ENCODE assay signal across 17 cellular contexts in the genomic region with DNA sequence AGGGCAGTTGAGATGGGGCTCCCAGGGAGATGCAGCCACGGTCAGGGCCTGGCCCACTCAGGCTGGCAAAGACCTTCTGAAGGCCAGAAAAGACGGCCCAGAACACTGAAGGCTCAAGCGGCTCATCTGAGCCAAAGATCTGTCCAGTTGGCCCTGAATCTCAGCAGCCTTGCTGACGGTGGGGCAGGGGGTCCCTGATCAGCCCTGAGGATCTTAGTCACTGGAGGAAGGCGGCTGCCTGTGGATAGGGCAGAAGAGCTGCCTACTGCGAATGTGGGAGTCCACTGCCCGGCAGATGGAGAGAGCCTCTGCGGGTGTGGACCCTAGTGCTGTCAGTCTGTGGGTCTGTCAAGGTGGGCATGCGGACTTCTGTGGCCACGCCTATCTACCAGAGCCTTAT.
DNase-seq lines count a peak whose midpoint lies in the region; ATAC-seq and TF ChIP-seq lines count a peak whose summit lies in the region.
"Had no signal": no experiment of that assay in that cellular context is flagged by ENCODE, and none has a peak within 500 bp of the region (broad histone marks: within the 10 kb centered on the region; RNA-seq: fewer than 3 reads in every experiment).

No MANE protein-coding gene starts in this region.

- TF ChIP-seq POLR2A in spleen (IDR thresholded peaks at IDR 0.05), result no peak
- TF ChIP-seq POLR2A in Peyer's patch (IDR thresholded peaks at IDR 0.05), result no peak

- H3K27me3 ChIP-seq in heart right ventricle (peaks cover 0 to 5% (median 0%) of the 10 kb centered on the region in 7 donors), spleen (replicated peaks in 1 of 7) (no peaks in the 10 kb centered on the region), Peyer's patch (no peaks in the 10 kb centered on the region)
- H3K27me3 ChIP-seq: BLaER1 treated with 17β-estradiol and CSF1 and Interleukin-3, amounts not matched to agents 10 nM and 100 nM had no signal

- no peak for ATAC-seq in heart right ventricle
- ATAC-seq in GM19455 (IDR thresholded peaks at IDR 0.05; ENCODE audit: unreplicated experiment), result no peak
- ATAC-seq: A549; CD8-positive, alpha-beta T cell had no signal

- H3K27ac ChIP-seq in heart right ventricle (no peak overlapping the region), spleen (no peak overlapping the region), Peyer's patch (no peak overlapping the region)
- H3K27ac ChIP-seq: 22Rv1; A549; BLaER1 treated with 17β-estradiol and CSF1 and Interleukin-3, amounts not matched to agents 10 nM and 100 nM; C4-2B had no signal

- DNase-seq in cardiac septum (ENCODE audit: low spot score), result peak; percentile 46
- no peak for DNase-seq in heart right ventricle
- DNase-seq in spleen, result peak; percentile 63
- no peak for DNase-seq in Peyer's patch
- DNase-seq: AML-193; Caco-2; Calu3; CD4-positive, alpha-beta T cell; CD8-positive, alpha-beta T cell; DMS79 treated with DMSO at 0.1 percent for 48 hours; GF-D8 had no signal

- no peak overlapping the region for H3K4me3 ChIP-seq in heart right ventricle
- H3K4me3 ChIP-seq in iPS-18c (ENCODE audit: insufficient read depth, low read depth, low read length), result peak overlapping the region; percentile 15; the same call in 1 of the 2 replicates
- no peak overlapping the region for H3K4me3 ChIP-seq in spleen
- H3K4me3 ChIP-seq in Peyer's patch, result no peak overlapping the region
- H3K4me3 ChIP-seq: A549; BLaER1 treated with 17β-estradiol and CSF1 and Interleukin-3, amounts not matched to agents 10 nM and 100 nM had no signal

- 68 to 71% methylated on average over 10 of the region's 10 CpGs for WGBS in heart right ventricle, 2 donors
- 73 to 77% (median 76%) methylated on average over 4 to 10 of the region's 10 CpGs for WGBS in spleen, 5 donors

- TF ChIP-seq CTCF in heart right ventricle (IDR thresholded peaks at IDR 0.05), result no peak
- TF ChIP-seq CTCF in spleen (IDR thresholded peaks at IDR 0.05 in 8 of 11, conservative IDR thresholded peaks at IDR 0.05 in 3 of 11), result no peak
- TF ChIP-seq CTCF in Peyer's patch (IDR thresholded peaks at IDR 0.05), result no peak

- H3K36me3 ChIP-seq in heart right ventricle (no peaks in the 10 kb centered on the region), spleen (no peaks in the 10 kb centered on the region), Peyer's patch (no peaks in the 10 kb centered on the region)
- H3K36me3 ChIP-seq: BLaER1 treated with 17β-estradiol and CSF1 and Interleukin-3, amounts not matched to agents 10 nM and 100 nM had no signal

- H3K9me3 ChIP-seq in heart right ventricle (peaks cover 0 to 41% (median 0%) of the 10 kb centered on the region in 11 donors), iPS-18c (ENCODE audit: control insufficient read depth, insufficient read depth, low read length) (peaks cover 53% of the 10 kb centered on the region), spleen (peaks cover 0 to 89% (median 64%) of the 10 kb centered on the region in 8 donors), Peyer's patch (peaks cover 0 to 4% (median 0%) of the 10 kb centered on the region in 4 donors)
- H3K9me3 ChIP-seq: A549, Caco-2 had no signal

- H3K4me1 ChIP-seq in heart right ventricle (no peaks in the 10 kb centered on the region), spleen (no peaks in the 10 kb centered on the region), Peyer's patch (no peaks in the 10 kb centered on the region)
- H3K4me1 ChIP-seq: A549; BLaER1 treated with 17β-estradiol and CSF1 and Interleukin-3, amounts not matched to agents 10 nM and 100 nM; Caco-2 had no signal

- intact Hi-C loops in cardiac septum (cut with DNase I) (no loop called here), heart right ventricle (cut with DNase I) (no loop called here), spleen (cut with DNase I; ENCODE audit: low total_unique reads) (no loop called here)

Comparison
In these comparisons a context has a peak if more than half of its experiments do, and no peak if none do; other contexts are left out.
1. DNase-seq: peak in cardiac septum (single experiment) and spleen (single experiment); none in heart right ventricle (0 of 2) and Peyer's patch (0 of 3).